ENCODE assay signal across 1 cellular context in the genomic region with DNA sequence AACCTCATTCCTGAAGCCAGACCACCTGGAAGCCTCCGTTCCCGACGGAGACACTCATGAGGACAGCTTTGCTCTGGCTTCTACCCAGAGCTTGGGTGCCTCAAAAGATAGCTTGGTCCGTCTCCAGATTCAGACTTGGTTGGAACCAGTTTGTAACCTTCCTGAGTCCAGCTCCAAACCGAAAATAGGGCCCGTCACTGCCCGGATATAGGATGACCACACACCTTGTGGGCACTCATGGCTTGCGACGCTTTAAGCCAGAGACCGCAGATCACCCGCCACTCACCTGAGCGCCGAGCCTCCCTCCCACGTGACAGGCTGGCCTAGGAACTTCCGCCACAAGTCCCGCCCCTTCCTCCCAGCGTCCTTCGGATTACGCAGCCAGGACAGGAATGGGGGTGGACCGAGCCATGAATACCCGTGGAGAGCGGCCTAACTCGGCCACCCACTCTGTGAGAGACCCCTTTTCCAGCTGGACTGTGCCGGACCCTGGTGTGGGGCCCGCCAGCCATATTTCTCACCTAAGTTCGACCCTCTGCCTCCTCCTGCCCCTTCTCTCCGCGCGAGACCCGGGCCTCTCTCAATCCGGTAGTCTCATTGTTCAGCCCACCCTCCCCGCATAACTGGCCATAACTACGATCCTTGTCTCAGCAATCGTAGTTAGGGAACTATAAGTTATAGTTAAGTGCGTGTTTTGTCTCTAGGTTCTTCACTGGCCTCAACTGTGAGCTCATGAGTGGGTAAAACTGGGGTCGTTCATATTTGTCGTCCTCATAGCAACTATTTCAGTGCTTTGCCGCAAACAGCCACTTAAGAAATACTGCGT.
TF ChIP-seq lines count a peak whose summit lies in the region.

A gene with protein sequence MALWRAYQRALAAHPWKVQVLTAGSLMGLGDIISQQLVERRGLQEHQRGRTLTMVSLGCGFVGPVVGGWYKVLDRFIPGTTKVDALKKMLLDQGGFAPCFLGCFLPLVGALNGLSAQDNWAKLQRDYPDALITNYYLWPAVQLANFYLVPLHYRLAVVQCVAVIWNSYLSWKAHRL (minus strand): TSS at position 332 of the 826 bp plus-strand sequence. CDS start 580 bp downstream, outside the sequence.

TF ChIP-seq in A549, 52 proteins besides CTCF, POLR2A, EP300 and RAD21 (continued from another document):
- no peak; the same call in none of the 2 replicates for TF ChIP-seq PBX3 (IDR thresholded peaks at IDR 0.05)
- no peak; the same call in 1 of the 2 replicates for TF ChIP-seq ZC3H11A (IDR thresholded peaks at IDR 0.05)
- peak; percentile 79; the same call in 1 of the 2 replicates for TF ChIP-seq MYC (IDR thresholded peaks at IDR 0.05; ENCODE audit: borderline replicate concordance, low read length)
- TF ChIP-seq, protein P1, sequence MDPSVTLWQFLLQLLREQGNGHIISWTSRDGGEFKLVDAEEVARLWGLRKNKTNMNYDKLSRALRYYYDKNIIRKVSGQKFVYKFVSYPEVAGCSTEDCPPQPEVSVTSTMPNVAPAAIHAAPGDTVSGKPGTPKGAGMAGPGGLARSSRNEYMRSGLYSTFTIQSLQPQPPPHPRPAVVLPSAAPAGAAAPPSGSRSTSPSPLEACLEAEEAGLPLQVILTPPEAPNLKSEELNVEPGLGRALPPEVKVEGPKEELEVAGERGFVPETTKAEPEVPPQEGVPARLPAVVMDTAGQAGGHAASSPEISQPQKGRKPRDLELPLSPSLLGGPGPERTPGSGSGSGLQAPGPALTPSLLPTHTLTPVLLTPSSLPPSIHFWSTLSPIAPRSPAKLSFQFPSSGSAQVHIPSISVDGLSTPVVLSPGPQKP (IDR thresholded peaks at IDR 0.05; ENCODE audit: low read depth, low read length): no peak
- TF ChIP-seq JUN (IDR thresholded peaks at IDR 0.05): peak; percentile 82 to 92
- no peak for TF ChIP-seq KDM1A (IDR thresholded peaks at IDR 0.05; ENCODE audit: low read depth)
- TF ChIP-seq, protein P2, sequence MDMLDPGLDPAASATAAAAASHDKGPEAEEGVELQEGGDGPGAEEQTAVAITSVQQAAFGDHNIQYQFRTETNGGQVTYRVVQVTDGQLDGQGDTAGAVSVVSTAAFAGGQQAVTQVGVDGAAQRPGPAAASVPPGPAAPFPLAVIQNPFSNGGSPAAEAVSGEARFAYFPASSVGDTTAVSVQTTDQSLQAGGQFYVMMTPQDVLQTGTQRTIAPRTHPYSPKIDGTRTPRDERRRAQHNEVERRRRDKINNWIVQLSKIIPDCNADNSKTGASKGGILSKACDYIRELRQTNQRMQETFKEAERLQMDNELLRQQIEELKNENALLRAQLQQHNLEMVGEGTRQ (IDR thresholded peaks at IDR 0.05): peak; percentile 96
- TF ChIP-seq GATA3 (IDR thresholded peaks at IDR 0.05; ENCODE audit: borderline replicate concordance): 0 out of 2 replicates have a peak, but pooled peaks have one; percentile 37
- peak; percentile 17; the same call in 1 of the 2 replicates for TF ChIP-seq HMGXB4 (CRISPR knock-in tag; IDR thresholded peaks at IDR 0.05; ENCODE audit: borderline replicate concordance)
- peak; percentile 56 for TF ChIP-seq CHD2 (IDR thresholded peaks at IDR 0.05; ENCODE audit: low read length, partially characterized antibody)
- TF ChIP-seq E2F6 (IDR thresholded peaks at IDR 0.05; ENCODE audit: borderline replicate concordance, low read depth): peak; percentile 80
- TF ChIP-seq, protein P3, sequence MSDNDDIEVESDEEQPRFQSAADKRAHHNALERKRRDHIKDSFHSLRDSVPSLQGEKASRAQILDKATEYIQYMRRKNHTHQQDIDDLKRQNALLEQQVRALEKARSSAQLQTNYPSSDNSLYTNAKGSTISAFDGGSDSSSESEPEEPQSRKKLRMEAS (IDR thresholded peaks at IDR 0.05): peak; percentile 96
- no peak for TF ChIP-seq EHMT2 (IDR thresholded peaks at IDR 0.05; ENCODE audit: low read depth)
- peak; percentile 81 for TF ChIP-seq POLR2AphosphoS2 (conservative IDR thresholded peaks at IDR 0.05; ENCODE audit: low read length)
- no peak for TF ChIP-seq FOXS1 (CRISPR knock-in tag; IDR thresholded peaks at IDR 0.05)
- TF ChIP-seq, protein P4, sequence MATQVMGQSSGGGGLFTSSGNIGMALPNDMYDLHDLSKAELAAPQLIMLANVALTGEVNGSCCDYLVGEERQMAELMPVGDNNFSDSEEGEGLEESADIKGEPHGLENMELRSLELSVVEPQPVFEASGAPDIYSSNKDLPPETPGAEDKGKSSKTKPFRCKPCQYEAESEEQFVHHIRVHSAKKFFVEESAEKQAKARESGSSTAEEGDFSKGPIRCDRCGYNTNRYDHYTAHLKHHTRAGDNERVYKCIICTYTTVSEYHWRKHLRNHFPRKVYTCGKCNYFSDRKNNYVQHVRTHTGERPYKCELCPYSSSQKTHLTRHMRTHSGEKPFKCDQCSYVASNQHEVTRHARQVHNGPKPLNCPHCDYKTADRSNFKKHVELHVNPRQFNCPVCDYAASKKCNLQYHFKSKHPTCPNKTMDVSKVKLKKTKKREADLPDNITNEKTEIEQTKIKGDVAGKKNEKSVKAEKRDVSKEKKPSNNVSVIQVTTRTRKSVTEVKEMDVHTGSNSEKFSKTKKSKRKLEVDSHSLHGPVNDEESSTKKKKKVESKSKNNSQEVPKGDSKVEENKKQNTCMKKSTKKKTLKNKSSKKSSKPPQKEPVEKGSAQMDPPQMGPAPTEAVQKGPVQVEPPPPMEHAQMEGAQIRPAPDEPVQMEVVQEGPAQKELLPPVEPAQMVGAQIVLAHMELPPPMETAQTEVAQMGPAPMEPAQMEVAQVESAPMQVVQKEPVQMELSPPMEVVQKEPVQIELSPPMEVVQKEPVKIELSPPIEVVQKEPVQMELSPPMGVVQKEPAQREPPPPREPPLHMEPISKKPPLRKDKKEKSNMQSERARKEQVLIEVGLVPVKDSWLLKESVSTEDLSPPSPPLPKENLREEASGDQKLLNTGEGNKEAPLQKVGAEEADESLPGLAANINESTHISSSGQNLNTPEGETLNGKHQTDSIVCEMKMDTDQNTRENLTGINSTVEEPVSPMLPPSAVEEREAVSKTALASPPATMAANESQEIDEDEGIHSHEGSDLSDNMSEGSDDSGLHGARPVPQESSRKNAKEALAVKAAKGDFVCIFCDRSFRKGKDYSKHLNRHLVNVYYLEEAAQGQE (IDR thresholded peaks at IDR 0.05): peak; percentile 53; the same call in 1 of the 2 replicates
